8 cellular contexts compared by ENCODE assay signal in the genomic region with DNA sequence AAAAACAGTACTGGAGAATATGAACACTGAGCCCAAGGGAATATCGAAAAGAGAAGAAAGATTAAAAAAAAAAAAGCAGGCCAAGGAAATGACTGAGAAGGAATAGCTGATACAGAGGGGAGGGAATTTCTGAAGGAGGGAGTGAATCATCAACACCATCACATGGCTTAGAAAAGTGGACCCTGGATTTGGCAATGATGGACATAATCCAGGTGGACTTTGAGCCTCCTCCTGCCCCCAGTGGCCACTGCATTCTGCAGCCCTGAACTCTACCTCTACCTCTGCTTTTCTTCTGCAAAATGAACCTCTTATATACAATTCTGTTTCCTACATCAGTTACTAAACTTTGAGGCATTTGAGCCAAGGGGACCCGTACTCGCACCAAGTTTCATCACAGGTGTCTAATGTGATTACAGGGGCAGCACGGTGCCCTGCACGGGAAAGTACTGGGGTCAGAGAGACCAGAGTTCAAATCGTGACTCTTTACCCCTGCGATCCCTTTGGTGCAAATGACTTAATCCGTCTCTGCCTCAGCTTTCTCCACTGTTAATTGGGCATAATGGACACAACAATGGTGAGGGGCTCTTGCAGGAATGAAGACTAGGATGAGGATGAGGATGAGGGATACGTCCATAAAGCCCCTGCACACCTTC. TPM values are rescaled to one million over a fixed set of nuclear protein-coding genes. Genes with fewer than 3 reads are reported as not detected.
A peak's percentile ranks its signal among the peaks of the same experiment; 100 is the strongest.
DNase-seq lines count a peak whose midpoint lies in the region; ATAC-seq and TF ChIP-seq lines count a peak whose summit lies in the region.

No MANE protein-coding gene starts in this region.

- TF ChIP-seq CTCF in VCaP (conservative IDR thresholded peaks at IDR 0.05) (peak; percentile 46), stomach (IDR thresholded peaks at IDR 0.05) (no peak)

- H3K9ac ChIP-seq in iPS-20b (ENCODE audit: low read depth, low read length) = peak overlapping the region; percentile 55; the same call in 1 of the 2 replicates

- WGBS in stomach, 5 donors = 43 to 61% (median 51%) methylated on average over 9 of the region's 9 CpGs

- DNase-seq in activated T-cell treated with anti-CD3 and anti-CD28 coated beads, Interleukin-2, amount 50 U/mL, for 24 hours = no peak
- DNase-seq in activated T-cell treated with anti-CD3 and anti-CD28 coated beads, Interleukin-2, amount 50 U/mL, for 1 hour = no peak
- peak; percentile 31 for DNase-seq in stomach
- no peak for DNase-seq in NK-92 (lab: John Stamatoyannopoulos, UW; ENCODE audit: unreplicated experiment)

- intact Hi-C loops in stomach (cut with DNase I; ENCODE audit: low total_unique reads) = no loop called here

- no peaks in the 10 kb centered on the region for H3K27me3 Mint-ChIP-seq in activated T-cell treated with anti-CD3 and anti-CD28 coated beads, Interleukin-2, amount 50 U/mL, for 24 hours

- peaks cover 69% of the 10 kb centered on the region for H3K4me1 Mint-ChIP-seq in activated T-cell treated with anti-CD3 and anti-CD28 coated beads, Interleukin-2, amount 50 U/mL, for 24 hours (ENCODE audit: low read depth)

- H3K4me1 ChIP-seq in iPS-20b (ENCODE audit: insufficient read depth, low read length) (peaks cover 3% of the 10 kb centered on the region; the same call in 1 of the 2 replicates), stomach (peaks cover 4 to 39% (median 30%) of the 10 kb centered on the region in 4 donors)

- TF ChIP-seq POLR2A in stomach (IDR thresholded peaks at IDR 0.05) = no peak

- H3K36me3 ChIP-seq in iPS-20b (ENCODE audit: insufficient read depth, low read depth, low read length) (peaks cover 35% of the 10 kb centered on the region; the same call in 1 of the 2 replicates), stomach (peaks cover 0 to 37% (median 21%) of the 10 kb centered on the region in 4 donors)

- no peaks in the 10 kb centered on the region for H3K9me3 Mint-ChIP-seq in activated T-cell treated with anti-CD3 and anti-CD28 coated beads, Interleukin-2, amount 50 U/mL, for 24 hours

- H3K36me3 Mint-ChIP-seq in activated T-cell treated with anti-CD3 and anti-CD28 coated beads, Interleukin-2, amount 50 U/mL, for 24 hours (ENCODE audit: low read depth) = peaks cover 41% of the 10 kb centered on the region

- peak overlapping the region; percentile 90 for H3K27ac Mint-ChIP-seq in activated T-cell treated with anti-CD3 and anti-CD28 coated beads, Interleukin-2, amount 50 U/mL, for 24 hours

- H3K4me3 ChIP-seq in iPS-20b (ENCODE audit: low read length) = peak overlapping the region; percentile 62
- H3K4me3 ChIP-seq in stomach = peak overlapping the region; percentile 61 to 79 (median 68)

- H3K4me3 Mint-ChIP-seq in activated T-cell treated with anti-CD3 and anti-CD28 coated beads, Interleukin-2, amount 50 U/mL, for 24 hours = peak overlapping the region; percentile 88

- H3K27me3 ChIP-seq in iPS-20b (ENCODE audit: insufficient read depth, low read length) (no peaks in the 10 kb centered on the region), stomach (no peaks in the 10 kb centered on the region)

- H3K9me3 ChIP-seq in iPS-20b (ENCODE audit: insufficient read depth, low read depth, low read length) (no peaks in the 10 kb centered on the region), stomach (no peaks in the 10 kb centered on the region)

- TF ChIP-seq EP300 in stomach (IDR thresholded peaks at IDR 0.05) = no peak

- H3K27ac ChIP-seq in VCaP (peak overlapping the region; percentile 80; the same call in 1 of the 2 replicates), iPS-20b (ENCODE audit: low read length) (no peak overlapping the region), stomach (peak overlapping the region in 4 of 5 donors; percentile 14 to 91 (median 82))

- ATAC-seq in HG03139 (IDR thresholded peaks at IDR 0.05; ENCODE audit: unreplicated experiment) (no peak), HG02885 (IDR thresholded peaks at IDR 0.05; ENCODE audit: poor library complexity, unreplicated experiment) (no peak)

RNA-seq across cellular contexts. Expression of a gene that starts 1.1 kb away (rescaled TPM):
- total RNA-seq in stomach = 100 to 1,000 TPM in 1 of 5 donors, 10 to 100 TPM in 2, 1 to 10 TPM in 2; 1.7 to 371 (median 29.2) TPM
- 10 to 100 TPM; 55.6 to 80.8 (median 72.7) TPM for polyA plus RNA-seq in stomach
